Comparison of ENCODE assay signal across 11 cellular contexts in the genomic region with DNA sequence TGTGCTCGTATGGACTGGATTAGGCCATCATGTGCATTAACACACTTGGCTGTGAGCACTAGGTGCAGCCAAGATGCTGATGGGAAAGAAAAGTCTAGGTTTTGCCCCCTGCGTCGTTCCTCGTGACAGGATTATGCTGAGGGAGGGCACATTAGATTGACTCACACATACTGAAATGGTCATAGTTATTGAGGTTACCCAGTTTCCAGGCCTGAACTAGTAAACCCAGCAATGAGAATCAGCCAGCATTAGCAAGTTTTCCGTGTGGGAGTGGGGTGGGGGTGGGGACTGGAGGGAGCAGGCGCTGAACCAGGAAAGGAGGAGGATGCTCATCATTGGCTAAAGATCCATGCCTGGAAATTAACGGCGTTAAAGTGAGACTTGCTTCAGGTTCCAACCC.
DNase-seq lines count a peak whose midpoint lies in the region; ATAC-seq, FAIRE-seq and TF ChIP-seq lines count a peak whose summit lies in the region.
"Had no signal": no experiment of that assay in that cellular context is flagged by ENCODE, and none has a peak within 500 bp of the region (broad histone marks: within the 10 kb centered on the region; RNA-seq: fewer than 3 reads in every experiment).

No MANE protein-coding gene starts in this region.

- in situ Hi-C loops in Panc1 (cut with HindIII; ENCODE audit: low pct_unique_long_range_greater_than_20kb, low sequenced_read_pairs): no loop called here

- H3K4me2 ChIP-seq in A549: peak overlapping the region; percentile 84

- POLR2A ChIA-PET in A549 (lab: Yijun Ruan, JAX): interaction anchor here (0.7 to 1.7 kb wide), 3 partner anchors 65 to 1207 kb away, joined by 5 to 9 read pairs (median 6); partner anchors contain the start of gene BCL6
- POLR2A ChIA-PET in Panc1 (lab: Charles Lee): no interaction called here

- TF ChIP-seq CTCF in A549 (IDR thresholded peaks at IDR 0.05): no peak
- TF ChIP-seq CTCF in Panc1 (IDR thresholded peaks at IDR 0.05): no peak
- no peak for TF ChIP-seq CTCF in epithelial cell of proximal tubule (conservative IDR thresholded peaks at IDR 0.05; ENCODE audit: low read depth, low read length)
- no peak for TF ChIP-seq CTCF in neural crest cell (conservative IDR thresholded peaks at IDR 0.05)

- TF ChIP-seq EP300 in A549 (IDR thresholded peaks at IDR 0.05): no peak

- TF ChIP-seq RAD21 in A549 (conservative IDR thresholded peaks at IDR 0.05 in 1 of 2, IDR thresholded peaks at IDR 0.05 in 1 of 2): no peak

- BruUV-seq in Panc1 (replicated peaks; lab: Mats Ljungman, UMichigan): no TSS peak

- no peak for ATAC-seq in A549
- ATAC-seq in Panc1: no peak
- ATAC-seq in activated CD4-positive, CD25-positive, alpha-beta regulatory T cell treated with anti-CD3 and anti-CD28 coated beads, Interleukin-2, amount 50 U/mL, for 24 hours: no peak
- no peak for ATAC-seq in GM18502 (IDR thresholded peaks at IDR 0.05; ENCODE audit: poor library complexity, unreplicated experiment)

- peaks cover 43% of the 10 kb centered on the region for H3K4me1 ChIP-seq in A549
- H3K4me1 ChIP-seq in Panc1 (ENCODE audit: control insufficient read depth, insufficient read depth, low read length): peaks cover 39% of the 10 kb centered on the region

- intact Hi-C loops in Panc1 (cut with micrococcal nuclease; ENCODE audit: unreplicated experiment): loop anchor here (2.0 kb wide), 1 partner anchor 794 kb away; no protein-coding TSS in a partner anchor

- TF ChIP-seq POLR2A in A549 (IDR thresholded peaks at IDR 0.05; ENCODE audit: low read length): no peak

- peak overlapping the region; percentile 43 for H3K4me3 ChIP-seq in A549
- H3K4me3 ChIP-seq in Panc1 (ENCODE audit: low read depth in 2 of 2, low read length in 2 of 2): peak overlapping the region; percentile 49 to 60
- H3K4me3 ChIP-seq in epithelial cell of proximal tubule (ENCODE audit: low read depth, low read length): peak overlapping the region; percentile 62
- H3K4me3 ChIP-seq: SJSA1 had no signal

- H3K4me3 Mint-ChIP-seq in neural crest cell: peak overlapping the region; percentile 90

- DNase-seq in A549 (ENCODE audit: low read depth in 1 of 2, low spot score in 1 of 2): no peak
- no peak for DNase-seq in Panc1 (ENCODE audit: low read depth, low spot score)
- DNase-seq in epithelial cell of proximal tubule (ENCODE audit: low read depth): no peak
- no peak for DNase-seq in neural crest cell (ENCODE audit: low read depth, low spot score)
- DNase-seq in glomerular visceral epithelial cell (ENCODE audit: extremely low spot score): no peak
- no peak for DNase-seq in HTR-8/SVneo (ENCODE audit: insufficient read length, low spot score)

- H3K27ac ChIP-seq in A549: peak overlapping the region; percentile 93 to 98
- H3K27ac ChIP-seq in Panc1 (ENCODE audit: low read length): peak overlapping the region; percentile 79
- H3K27ac ChIP-seq: neutrophil, SJSA1 had no signal

- CTCF ChIA-PET in A549 (lab: Yijun Ruan, JAX): interaction anchor here (1.0 to 5.7 kb wide), 8 partner anchors 8 to 1207 kb away, joined by 3 to 35 read pairs (median 4); no protein-coding TSS in a partner anchor
- CTCF ChIA-PET in Panc1 (lab: Charles Lee): interaction anchor here (1.2 kb wide), 1 partner anchor 1206 kb away, joined by 6 read pairs; no protein-coding TSS in a partner anchor

- no peaks in the 10 kb centered on the region for H3K36me3 Mint-ChIP-seq in neural crest cell (ENCODE audit: low read depth)
- H3K36me3 Mint-ChIP-seq: activated naive CD4-positive, alpha-beta T cell treated with anti-CD3 and anti-CD28 coated beads, Interleukin-2, amount 10 ng/mL, durations not matched to agents 7 days and 5 days had no signal

- no peaks in the 10 kb centered on the region for H3K9me3 Mint-ChIP-seq in neural crest cell

- FAIRE-seq in A549 (lab: Jason Lieb, UNC) (no peak), HTR-8/SVneo (lab: Jason Lieb, UNC) (no peak)

- H3K27me3 Mint-ChIP-seq in neural crest cell (ENCODE audit: low read depth): no peaks in the 10 kb centered on the region

- no peaks in the 10 kb centered on the region for H3K36me3 ChIP-seq in Panc1 (ENCODE audit: control insufficient read depth, insufficient read depth, low read length)
- H3K36me3 ChIP-seq: neutrophil, SJSA1 had no signal

- WGBS in A549 (ENCODE audit: missing lambda C conversion rate): 75% methylated on average over 8 of the region's 8 CpGs

- H3K27me3 ChIP-seq in Panc1 (ENCODE audit: control insufficient read depth, insufficient read depth, low read length): no peaks in the 10 kb centered on the region
- H3K27me3 ChIP-seq: neutrophil, SJSA1 had no signal

- H3K27ac Mint-ChIP-seq in neural crest cell (ENCODE audit: unreplicated experiment): no peak overlapping the region
- H3K27ac Mint-ChIP-seq: activated naive CD4-positive, alpha-beta T cell treated with anti-CD3 and anti-CD28 coated beads, Interleukin-2, amount 10 ng/mL, durations not matched to agents 7 days and 5 days had no signal

- H3K9me3 ChIP-seq in A549 (no peaks in the 10 kb centered on the region), Panc1 (ENCODE audit: control insufficient read depth, insufficient read depth, low read depth, low read length) (no peaks in the 10 kb centered on the region)
- H3K9me3 ChIP-seq: neutrophil, SJSA1 had no signal

- peaks cover 21% of the 10 kb centered on the region for H3K4me1 Mint-ChIP-seq in neural crest cell

TF ChIP-seq in A549, 52 proteins besides CTCF, POLR2A, EP300 and RAD21:
- TF ChIP-seq JUN (IDR thresholded peaks at IDR 0.05): no peak
- no peak for TF ChIP-seq ATOH8 (CRISPR knock-in tag; IDR thresholded peaks at IDR 0.05; ENCODE audit: low read depth)
- TF ChIP-seq NFE2L2 (conservative IDR thresholded peaks at IDR 0.05; ENCODE audit: low read length): no peak
- TF ChIP-seq ESRRA (IDR thresholded peaks at IDR 0.05; ENCODE audit: borderline replicate concordance, low read length): no peak
- TF ChIP-seq RCOR1 (IDR thresholded peaks at IDR 0.05; ENCODE audit: low read depth, low read length): no peak
- TF ChIP-seq ZC3H11A (IDR thresholded peaks at IDR 0.05): no peak
- no peak for TF ChIP-seq HEYL (CRISPR knock-in tag; IDR thresholded peaks at IDR 0.05)
- TF ChIP-seq CBX8 (IDR thresholded peaks at IDR 0.05): no peak
- TF ChIP-seq, protein P1, sequence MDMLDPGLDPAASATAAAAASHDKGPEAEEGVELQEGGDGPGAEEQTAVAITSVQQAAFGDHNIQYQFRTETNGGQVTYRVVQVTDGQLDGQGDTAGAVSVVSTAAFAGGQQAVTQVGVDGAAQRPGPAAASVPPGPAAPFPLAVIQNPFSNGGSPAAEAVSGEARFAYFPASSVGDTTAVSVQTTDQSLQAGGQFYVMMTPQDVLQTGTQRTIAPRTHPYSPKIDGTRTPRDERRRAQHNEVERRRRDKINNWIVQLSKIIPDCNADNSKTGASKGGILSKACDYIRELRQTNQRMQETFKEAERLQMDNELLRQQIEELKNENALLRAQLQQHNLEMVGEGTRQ (IDR thresholded peaks at IDR 0.05): no peak
- no peak for TF ChIP-seq TFCP2L1 (CRISPR knock-in tag; IDR thresholded peaks at IDR 0.05)
- no peak for TF ChIP-seq HOXB5 (CRISPR knock-in tag; IDR thresholded peaks at IDR 0.05)
- TF ChIP-seq CBX2 (IDR thresholded peaks at IDR 0.05; ENCODE audit: borderline replicate concordance, low read depth): no peak
- no peak for TF ChIP-seq E2F6 (IDR thresholded peaks at IDR 0.05; ENCODE audit: borderline replicate concordance, low read depth)
- TF ChIP-seq, protein P2, sequence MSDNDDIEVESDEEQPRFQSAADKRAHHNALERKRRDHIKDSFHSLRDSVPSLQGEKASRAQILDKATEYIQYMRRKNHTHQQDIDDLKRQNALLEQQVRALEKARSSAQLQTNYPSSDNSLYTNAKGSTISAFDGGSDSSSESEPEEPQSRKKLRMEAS (IDR thresholded peaks at IDR 0.05): no peak
- TF ChIP-seq PHF8 (IDR thresholded peaks at IDR 0.05; ENCODE audit: borderline replicate concordance, low read depth): no peak
- TF ChIP-seq RNF2 (IDR thresholded peaks at IDR 0.05; ENCODE audit: borderline replicate concordance, low read depth): no peak
- TF ChIP-seq EHF (CRISPR knock-in tag; IDR thresholded peaks at IDR 0.05): no peak
- TF ChIP-seq GATA3 (IDR thresholded peaks at IDR 0.05; ENCODE audit: borderline replicate concordance): no peak
- TF ChIP-seq HOXB13 (CRISPR knock-in tag; IDR thresholded peaks at IDR 0.05; ENCODE audit: low read depth): no peak
- no peak for TF ChIP-seq MAZ (IDR thresholded peaks at IDR 0.05; ENCODE audit: borderline replicate concordance, low read depth, low read length)
TF ChIP-seq in A549: peak in this region for 0.
